Comparison of ENCODE assay signal across 23 cellular contexts in the genomic region with DNA sequence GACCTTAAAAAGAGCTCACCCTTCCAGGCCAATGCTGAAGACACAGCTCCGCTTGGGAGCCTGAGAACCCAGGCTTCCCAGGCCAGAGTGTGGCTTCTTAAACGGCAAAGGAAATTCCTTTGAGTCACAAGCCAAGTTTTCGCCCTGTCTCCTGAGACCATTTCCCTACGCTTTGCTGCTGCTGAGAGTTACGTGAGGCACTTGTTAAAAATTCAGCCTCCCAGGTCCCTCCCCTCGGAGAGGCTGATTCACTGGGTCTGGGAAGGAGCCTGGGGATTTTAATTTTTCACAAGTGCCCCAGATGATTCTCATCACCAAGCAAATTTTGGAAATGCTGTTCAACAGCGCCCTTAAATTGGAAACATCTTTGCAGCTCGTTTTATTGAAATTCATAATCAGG. TPM values are rescaled to one million over a fixed set of nuclear protein-coding genes. Genes with fewer than 3 reads are reported as not detected.
DNase-seq lines count a peak whose midpoint lies in the region; ATAC-seq and TF ChIP-seq lines count a peak whose summit lies in the region.
"Had no signal": no experiment of that assay in that cellular context is flagged by ENCODE, and none has a peak within 500 bp of the region (broad histone marks: within the 10 kb centered on the region; RNA-seq: fewer than 3 reads in every experiment).

No MANE protein-coding gene starts in this region.

- peak overlapping the region; percentile 43 to 91 (median 62) for H3K27ac Mint-ChIP-seq in brain
- no peak overlapping the region for H3K27ac Mint-ChIP-seq in endothelial cell (ENCODE audit: unreplicated experiment)
- H3K27ac Mint-ChIP-seq: stimulated activated memory B cell treated with anti-CD40 and anti-IgM and Interleukin-4, amounts not matched to agents 10 μg/mL and 1 μg/mL and 100 μg/mL, for 72 hours; T-helper 2 cell treated with Interferon-gamma antibody and Interleukin-4, amounts not matched to agents 5 μg/mL and 100 μg/mL, for 36 hours had no signal

- H3K4me3 Mint-ChIP-seq in brain (no peak overlapping the region), endothelial cell (ENCODE audit: unreplicated experiment) (no peak overlapping the region)
- H3K4me3 Mint-ChIP-seq: stimulated activated memory B cell treated with anti-CD40 and anti-IgM and Interleukin-4, amounts not matched to agents 10 μg/mL and 1 μg/mL and 100 μg/mL, for 72 hours; T-helper 2 cell treated with Interferon-gamma antibody and Interleukin-4, amounts not matched to agents 5 μg/mL and 100 μg/mL, for 36 hours had no signal

- TF ChIP-seq CTCF in brain (conservative IDR thresholded peaks at IDR 0.05) (no peak), left ventricle myocardium inferior (IDR thresholded peaks at IDR 0.05; ENCODE audit: borderline replicate concordance) (no peak), endothelial cell (IDR thresholded peaks at IDR 0.05; ENCODE audit: unreplicated experiment) (no peak), GM20000 (IDR thresholded peaks at IDR 0.05; ENCODE audit: extremely low read depth, missing control alignments) (no peak)

- peak overlapping the region; percentile 64 for H3K4me2 ChIP-seq in GM23248 (ENCODE audit: unreplicated experiment)

- H3K4me3 ChIP-seq in GM23248, result no peak overlapping the region
- H3K4me3 ChIP-seq in left ventricle myocardium inferior, result no peak overlapping the region

- peak overlapping the region; percentile 70 for H3K9ac ChIP-seq in GM23248

- H3K79me2 ChIP-seq in GM23248 (ENCODE audit: insufficient read depth), result no peaks in the 10 kb centered on the region

- H3F3A ChIP-seq in GM23248 (ENCODE audit: insufficient read depth), result peaks cover 19% of the 10 kb centered on the region; the same call in 1 of the 2 replicates

- no peaks in the 10 kb centered on the region for H3K9me2 ChIP-seq in GM23248 (ENCODE audit: insufficient read depth)

- intact Hi-C loops in left ventricle myocardium inferior (cut with micrococcal nuclease), result no loop called here

- H3K27me3 Mint-ChIP-seq in brain (no peaks in the 10 kb centered on the region), endothelial cell (ENCODE audit: unreplicated experiment) (peaks cover 6% of the 10 kb centered on the region)
- H3K27me3 Mint-ChIP-seq: stimulated activated memory B cell treated with anti-CD40 and anti-IgM and Interleukin-4, amounts not matched to agents 10 μg/mL and 1 μg/mL and 100 μg/mL, for 72 hours had no signal

- H3K36me3 Mint-ChIP-seq in brain, result peaks cover 46% of the 10 kb centered on the region
- peaks cover 14% of the 10 kb centered on the region for H3K36me3 Mint-ChIP-seq in endothelial cell (ENCODE audit: low read depth, unreplicated experiment)

- H3K36me3 ChIP-seq in GM23248 (ENCODE audit: low read depth) (no peaks in the 10 kb centered on the region), left ventricle myocardium inferior (peaks cover 83% of the 10 kb centered on the region)

- peaks cover 24% of the 10 kb centered on the region for H3K4me1 ChIP-seq in GM23248 (ENCODE audit: insufficient read depth)
- H3K4me1 ChIP-seq in left ventricle myocardium inferior, result peaks cover 59% of the 10 kb centered on the region

- no peak for ATAC-seq in HG02763 (IDR thresholded peaks at IDR 0.05; ENCODE audit: unreplicated experiment)
- ATAC-seq: stimulated activated memory B cell treated with anti-CD40 and anti-IgM and Interleukin-4, amounts not matched to agents 10 μg/mL and 1 μg/mL and 100 μg/mL, for 72 hours had no signal

- no peaks in the 10 kb centered on the region for H3K27me3 ChIP-seq in GM23248 (replicated peaks; ENCODE audit: insufficient read depth)
- no peaks in the 10 kb centered on the region for H3K27me3 ChIP-seq in left ventricle myocardium inferior (ENCODE audit: low read depth)

- H3K9me3 ChIP-seq in GM23248 (ENCODE audit: low read depth) (no peaks in the 10 kb centered on the region), left ventricle myocardium inferior (replicated peaks) (no peaks in the 10 kb centered on the region)

- in situ Hi-C loops in GM23248 (cut with MboI), result loop anchor here (25.0 kb wide), 1 partner anchor 534 kb away; no protein-coding TSS in a partner anchor

- H3K27ac ChIP-seq in GM23248 (peak overlapping the region; percentile 92), left ventricle myocardium inferior (replicated peaks) (peak overlapping the region; percentile 66), temporal lobe (ENCODE audit: low read depth, low read length) (peak overlapping the region; percentile 94)

- H2AFZ ChIP-seq in GM23248, result peak overlapping the region; percentile 11; the same call in 1 of the 2 replicates

- H4K20me1 ChIP-seq in GM23248 (ENCODE audit: insufficient read depth), result no peaks in the 10 kb centered on the region

- no peaks in the 10 kb centered on the region for H3K9me3 Mint-ChIP-seq in brain
- no peaks in the 10 kb centered on the region for H3K9me3 Mint-ChIP-seq in endothelial cell (ENCODE audit: unreplicated experiment)
- H3K9me3 Mint-ChIP-seq: stimulated activated memory B cell treated with anti-CD40 and anti-IgM and Interleukin-4, amounts not matched to agents 10 μg/mL and 1 μg/mL and 100 μg/mL, for 72 hours; T-helper 2 cell treated with Interferon-gamma antibody and Interleukin-4, amounts not matched to agents 5 μg/mL and 100 μg/mL, for 36 hours had no signal

- peaks cover 58% of the 10 kb centered on the region for H3K4me1 Mint-ChIP-seq in brain
- H3K4me1 Mint-ChIP-seq in endothelial cell (ENCODE audit: unreplicated experiment), result peaks cover 41% of the 10 kb centered on the region
- H3K4me1 Mint-ChIP-seq: stimulated activated memory B cell treated with anti-CD40 and anti-IgM and Interleukin-4, amounts not matched to agents 10 μg/mL and 1 μg/mL and 100 μg/mL, for 72 hours had no signal

- WGBS in GM23248 (ENCODE audit: low coverage in 1 of 2, low lambda C conversion rate in 2 of 2, missing lambda C conversion rate in 2 of 2), 2 experiments, result 26% methylated on average over 8 of the region's 8 CpGs

- peak; percentile 91 for DNase-seq in GM23248
- DNase-seq in left ventricle myocardium inferior, result no peak
- no peak for DNase-seq in endothelial cell (ENCODE audit: low spot score)
- no peak for DNase-seq in GM20000 (ENCODE audit: low spot score)
- no peak for DNase-seq in SHP77 treated with DMSO at 0.1 percent for 48 hours (lab: John Stamatoyannopoulos, UW)
- DNase-seq: activated CD4-positive, alpha-beta T cell treated with anti-CD3 and anti-CD28 coated beads for 1 hour; activated naive CD4-positive, alpha-beta T cell treated with anti-CD3 and anti-CD28 coated beads, Interleukin-2, amount 50 U/mL, for 16 hours; C1 segment of cervical spinal cord; DMS153; Kasumi-1; kidney; NCI-H1417; NCI-H446; occipital lobe; SHP77 had no signal

RNA-seq across cellular contexts. Expression of gene RLBP1, which starts 25.5 kb away (rescaled TPM):
- not detected in 2 replicates for total RNA-seq in GM23248 (2014; rRNA removed; shearing (Covaris generic))
- polyA plus RNA-seq in GM23248 (2016; fragmentation: Nextera tagmentation; extraction: Ambion mirVana), result not detected in 2 replicates
- 1.1 TPM for polyA plus RNA-seq in brain (ENCODE audit: insufficient read depth, low read depth, low replicate concordance)
- total RNA-seq in left ventricle myocardium inferior, result not detected
- 0.98 TPM for total RNA-seq in temporal lobe
- total RNA-seq in endothelial cell (ENCODE audit: unreplicated experiment), result not detected
- total RNA-seq: bronchial epithelial cell, endothelial cell of umbilical vein, kidney, mononuclear cell had no signal
- polyA plus RNA-seq: endothelial cell of umbilical vein had no signal

RNA-seq across cellular contexts. Expression of gene FANCI, which starts 47.9 kb away (rescaled TPM):
- total RNA-seq in GM23248 (2014; rRNA removed; shearing (Covaris generic)), result 11.2 and 13.8 TPM in 2 replicates
- 9.6 and 14.2 TPM in 2 replicates for polyA plus RNA-seq in GM23248 (2016; fragmentation: Nextera tagmentation; extraction: Ambion mirVana)
- polyA plus RNA-seq in brain (ENCODE audit: insufficient read depth, low read depth, low replicate concordance), result 30.1 TPM
- 2.7 TPM for total RNA-seq in left ventricle myocardium inferior
- total RNA-seq in temporal lobe, result 8.4 TPM
- total RNA-seq in endothelial cell (ENCODE audit: unreplicated experiment), result 28.6 TPM
